In the genomic region with DNA sequence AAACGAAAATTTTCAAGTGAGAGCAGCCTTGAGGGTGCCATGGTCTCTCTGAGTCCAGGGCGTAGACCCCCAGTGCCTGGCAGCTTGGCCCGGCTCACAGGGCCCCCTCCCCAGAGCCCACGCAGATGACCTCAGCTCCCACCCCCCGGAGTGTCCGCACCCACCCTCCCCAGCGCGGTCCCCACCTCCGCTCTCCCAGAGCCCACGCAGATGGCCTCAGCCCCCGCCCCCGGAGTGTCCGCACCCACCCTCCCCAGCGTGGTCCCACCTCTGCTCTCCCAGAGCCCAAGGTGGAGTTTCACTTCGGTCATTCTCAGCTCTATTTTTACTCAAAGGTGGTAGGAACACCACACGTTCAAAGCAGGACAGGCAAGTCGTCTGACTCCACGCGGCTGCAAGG, we compare ENCODE assay signal across 33 cellular contexts.
"Had no signal": no experiment of that assay in that cellular context is flagged by ENCODE, and none has a peak within 500 bp of the region (broad histone marks: within the 10 kb centered on the region; RNA-seq: fewer than 3 reads in every experiment).

No MANE protein-coding gene starts in this region.

- DNase-seq: activated CD4-positive, alpha-beta memory T cell treated with anti-CD3 and anti-CD28 coated beads for 36 hours; activated CD4-positive, alpha-beta T cell treated with anti-CD3 and anti-CD28 coated beads, Interleukin-2, amount 10 ng/mL, durations not matched to agents 24 days and 14 days; activated CD8-positive, alpha-beta memory T cell treated with anti-CD3 and anti-CD28 coated beads, Interleukin-2, amount 50 U/mL, for 4 hours; activated effector memory CD4-positive, alpha-beta T cell treated with anti-CD3 and anti-CD28 coated beads, Interleukin-2, amount 50 U/mL, for 16 hours; activated naive CD4-positive, alpha-beta T cell treated with anti-CD3 and anti-CD28 coated beads for 36 hours; activated naive CD8-positive, alpha-beta T cell treated with anti-CD3 and anti-CD28 coated beads for 36 hours; activated T-cell treated with anti-CD3 and anti-CD28 coated beads, Interleukin-2, amount 50 U/mL, for 1 hour; dorsolateral prefrontal cortex; effector memory CD4-positive, alpha-beta T cell; foreskin fibroblast; head of caudate nucleus; mucosa of descending colon; ovary; sigmoid colon; small intestine; stimulated activated CD4-positive, alpha-beta T cell treated with anti-CD3 and anti-CD28 coated beads, Interleukin-1b, Interleukin-23, amount 100 ng/mL, for 48 hours; stimulated activated naive CD4-positive, alpha-beta T cell; T-helper 17 cell; T1000; testis; transverse colon; WERI-Rb-1 had no signal

- H3K36me3 Mint-ChIP-seq: activated CD4-positive, alpha-beta memory T cell treated with anti-CD3 and anti-CD28 coated beads for 36 hours; activated naive CD8-positive, alpha-beta T cell treated with anti-CD3 and anti-CD28 coated beads for 36 hours had no signal

- H3K36me3 ChIP-seq: adrenal gland, cardiac muscle cell, neutrophil, ovary, sigmoid colon, transverse colon, WERI-Rb-1 had no signal

- FAIRE-seq: small intestine, urothelium cell line had no signal

- H3K9me3 Mint-ChIP-seq: activated CD4-positive, alpha-beta memory T cell treated with anti-CD3 and anti-CD28 coated beads for 36 hours; activated CD4-positive, alpha-beta T cell treated with anti-CD3 and anti-CD28 coated beads, Interleukin-2, amount 10 ng/mL, durations not matched to agents 24 days and 14 days; activated naive CD4-positive, alpha-beta T cell treated with anti-CD3 and anti-CD28 coated beads for 36 hours; activated naive CD8-positive, alpha-beta T cell treated with anti-CD3 and anti-CD28 coated beads for 36 hours; activated T-helper 1 cell treated with anti-CD3 and anti-CD28 coated beads, Interleukin-12 subunit alpha, Interleukin-12 subunit beta, Interleukin-2, Interleukin-4 antibody, amounts not matched to agents 30 ng/mL and 10 ng/mL and 1 ng/mL, durations not matched to agents 14 hours and 24 hours and 36 hours; brain; nephron had no signal

- H3K9me3 ChIP-seq: adrenal gland, ascending aorta, mucosa of descending colon, neutrophil, ovary, sigmoid colon, testis, transverse colon had no signal

- H3K4me1 ChIP-seq: ascending aorta, testis had no signal

- H3K27ac Mint-ChIP-seq: activated CD4-positive, alpha-beta memory T cell treated with anti-CD3 and anti-CD28 coated beads for 36 hours; activated CD4-positive, alpha-beta T cell treated with anti-CD3 and anti-CD28 coated beads, Interleukin-2, amount 10 ng/mL, durations not matched to agents 24 days and 14 days; activated naive CD4-positive, alpha-beta T cell treated with anti-CD3 and anti-CD28 coated beads for 36 hours; activated naive CD8-positive, alpha-beta T cell treated with anti-CD3 and anti-CD28 coated beads for 36 hours; activated T-helper 1 cell treated with anti-CD3 and anti-CD28 coated beads, Interleukin-12 subunit alpha, Interleukin-12 subunit beta, Interleukin-2, Interleukin-4 antibody, amounts not matched to agents 30 ng/mL and 10 ng/mL and 1 ng/mL, durations not matched to agents 14 hours and 24 hours and 36 hours; brain; nephron; progenitor cell of endocrine pancreas; T-helper 17 cell had no signal

- H3K4me3 Mint-ChIP-seq: activated CD4-positive, alpha-beta memory T cell treated with anti-CD3 and anti-CD28 coated beads for 36 hours; activated CD4-positive, alpha-beta T cell treated with anti-CD3 and anti-CD28 coated beads, Interleukin-2, amount 10 ng/mL, durations not matched to agents 24 days and 14 days; activated naive CD4-positive, alpha-beta T cell treated with anti-CD3 and anti-CD28 coated beads for 36 hours; activated naive CD8-positive, alpha-beta T cell treated with anti-CD3 and anti-CD28 coated beads for 36 hours; activated T-helper 1 cell treated with anti-CD3 and anti-CD28 coated beads, Interleukin-12 subunit alpha, Interleukin-12 subunit beta, Interleukin-2, Interleukin-4 antibody, amounts not matched to agents 30 ng/mL and 10 ng/mL and 1 ng/mL, durations not matched to agents 14 hours and 24 hours and 36 hours; brain; nephron; T-helper 17 cell had no signal

- H3K4me1 Mint-ChIP-seq: activated CD4-positive, alpha-beta T cell treated with anti-CD3 and anti-CD28 coated beads, Interleukin-2, amount 10 ng/mL, durations not matched to agents 24 days and 14 days; activated naive CD8-positive, alpha-beta T cell treated with anti-CD3 and anti-CD28 coated beads for 36 hours had no signal

- H3K4me3 ChIP-seq: adrenal gland, ascending aorta, cardiac muscle cell, coronary artery, dorsolateral prefrontal cortex, mucosa of descending colon, ovary, sigmoid colon, testis, transverse colon had no signal

- ATAC-seq: activated CD4-positive, CD25-positive, alpha-beta regulatory T cell treated with anti-CD3 and anti-CD28 coated beads, Interleukin-2, amount 50 U/mL, for 24 hours; T-helper 17 cell had no signal

- H3K27me3 Mint-ChIP-seq: activated CD4-positive, alpha-beta memory T cell treated with anti-CD3 and anti-CD28 coated beads for 36 hours; activated CD4-positive, alpha-beta T cell treated with anti-CD3 and anti-CD28 coated beads, Interleukin-2, amount 10 ng/mL, durations not matched to agents 24 days and 14 days; activated naive CD8-positive, alpha-beta T cell treated with anti-CD3 and anti-CD28 coated beads for 36 hours; progenitor cell of endocrine pancreas; T-helper 17 cell had no signal

- H3K27ac ChIP-seq: ascending aorta, cardiac muscle cell, neutrophil, ovary, sigmoid colon, testis, transverse colon, WERI-Rb-1 had no signal

- H3K27me3 ChIP-seq: adrenal gland, ascending aorta, cardiac muscle cell, neutrophil, ovary, sigmoid colon, testis, transverse colon had no signal
